24 cellular contexts compared by ENCODE assay signal in genomic region chr12:109293106-109293505, GRCh38. TPM values are rescaled to one million over a fixed set of nuclear protein-coding genes. Genes with fewer than 3 reads are reported as not detected.
DNase-seq lines count a peak whose midpoint lies in the region; ATAC-seq and TF ChIP-seq lines count a peak whose summit lies in the region.
"Had no signal": no experiment of that assay in that cellular context is flagged by ENCODE, and none has a peak within 500 bp of the region (broad histone marks: within the 10 kb centered on the region; RNA-seq: fewer than 3 reads in every experiment).

No MANE protein-coding gene starts in this region.

- H2AFZ ChIP-seq in osteoblast (ENCODE audit: low read length): no peak overlapping the region
- H2AFZ ChIP-seq: GM23338 had no signal

- H3K9me3 Mint-ChIP-seq in brain (peaks cover 0 to 3% (median 0%) of the 10 kb centered on the region in 5 experiments), Calu3 (ENCODE audit: low read depth, unreplicated experiment) (no peaks in the 10 kb centered on the region)
- H3K9me3 Mint-ChIP-seq: CD14-positive monocyte; CD4-positive, alpha-beta memory T cell; GM23338; H9; HFFc6 had no signal

- H3K27ac Mint-ChIP-seq in brain: peak overlapping the region in 3 of 5 experiments; percentile 78 to 83 (median 79)
- no peak overlapping the region for H3K27ac Mint-ChIP-seq in Calu3 (ENCODE audit: unreplicated experiment)
- H3K27ac Mint-ChIP-seq: CD14-positive monocyte; CD4-positive, alpha-beta memory T cell; GM23338; HFFc6 had no signal

- no peak overlapping the region for H3K4me2 ChIP-seq in osteoblast (ENCODE audit: insufficient read depth, low read length)
- H3K4me2 ChIP-seq: A549; BLaER1 treated with 17β-estradiol and CSF1 and Interleukin-3, amounts not matched to agents 10 nM and 100 nM had no signal

- H3K4me1 Mint-ChIP-seq in brain: peaks cover 39% of the 10 kb centered on the region
- H3K4me1 Mint-ChIP-seq in Calu3 (ENCODE audit: low read depth, unreplicated experiment): no peaks in the 10 kb centered on the region

- H3K4me3 ChIP-seq in right cardiac atrium (ENCODE audit: low read length) (no peak overlapping the region), osteoblast (ENCODE audit: insufficient read depth, low read length) (no peak overlapping the region), aorta (ENCODE audit: low read length in 2 of 2) (no peak overlapping the region)
- H3K4me3 ChIP-seq: A549; BLaER1 treated with 17β-estradiol and CSF1 and Interleukin-3, amounts not matched to agents 10 nM and 100 nM; GM23338 had no signal

- no TSS peak for BruUV-seq in Calu3 (replicated peaks; lab: Mats Ljungman, UMichigan)

- H3K27me3 Mint-ChIP-seq in brain (no peaks in the 10 kb centered on the region), Calu3 (ENCODE audit: unreplicated experiment) (peaks cover 87% of the 10 kb centered on the region)

- no peaks in the 10 kb centered on the region for H3K9me3 ChIP-seq in right cardiac atrium (ENCODE audit: control insufficient read depth, low read length)
- H3K9me3 ChIP-seq in osteoblast (ENCODE audit: low read depth, low read length): no peaks in the 10 kb centered on the region
- H3K9me3 ChIP-seq in aorta (ENCODE audit: control insufficient read depth, low read length): no peaks in the 10 kb centered on the region
- H3K9me3 ChIP-seq: A549; BE2C; BLaER1 treated with 17β-estradiol and CSF1 and Interleukin-3, amounts not matched to agents 10 nM and 100 nM had no signal

- H3K27me3 ChIP-seq in right cardiac atrium (ENCODE audit: control insufficient read depth, insufficient read depth) (no peaks in the 10 kb centered on the region), osteoblast (ENCODE audit: insufficient read depth, low read length) (no peaks in the 10 kb centered on the region), aorta (ENCODE audit: control insufficient read depth in 1 of 2, insufficient read depth in 2 of 2, low read length in 1 of 2) (no peaks in the 10 kb centered on the region)
- H3K27me3 ChIP-seq: BE2C had no signal

- H3K36me3 ChIP-seq in osteoblast (ENCODE audit: insufficient read depth, low read length): no peaks in the 10 kb centered on the region
- no peaks in the 10 kb centered on the region for H3K36me3 ChIP-seq in aorta (ENCODE audit: control insufficient read depth in 1 of 2, insufficient read depth in 2 of 2, low read length in 1 of 2)
- H3K36me3 ChIP-seq: BE2C; BLaER1 treated with 17β-estradiol and CSF1 and Interleukin-3, amounts not matched to agents 10 nM and 100 nM had no signal

- peak; percentile 3 for DNase-seq in left cardiac atrium
- no peak for DNase-seq in right cardiac atrium
- DNase-seq in osteoblast (ENCODE audit: insufficient read length, low spot score, missing footprints): peak; percentile 55
- DNase-seq in aorta: peak; percentile 21 to 45
- DNase-seq in Calu3: no peak
- no peak for DNase-seq in omental fat pad (ENCODE audit: low spot score)
- no peak for DNase-seq in RKO (ENCODE audit: low spot score)
- DNase-seq: 8988T; ACHN; AML-193; BE2C; CD4-positive, alpha-beta memory T cell; COR-L47; DMS153; DND-41; H9; HFFc6 had no signal

- CTCF ChIA-PET in Calu3 (lab: Charles Lee): interaction anchor here (0.6 to 0.7 kb wide), 2 partner anchors 23 to 31 kb away, joined by 3 read pairs; no protein-coding TSS in a partner anchor

- H3K27ac ChIP-seq in right cardiac atrium (ENCODE audit: low read length) (no peak overlapping the region), osteoblast (ENCODE audit: low read depth, low read length) (no peak overlapping the region), aorta (ENCODE audit: low read depth in 1 of 2, low read length in 2 of 2) (no peak overlapping the region)
- H3K27ac ChIP-seq: A549; BLaER1 treated with 17β-estradiol and CSF1 and Interleukin-3, amounts not matched to agents 10 nM and 100 nM had no signal

- 77% methylated on average over 3 of the region's 3 CpGs for WGBS in right cardiac atrium
- WGBS in aorta, 2 donors: 87% methylated on average over 3 of the region's 3 CpGs

- intact Hi-C loops in left cardiac atrium (cut with DNase I): no loop called here
- intact Hi-C loops in right cardiac atrium (cut with DNase I): no loop called here
- intact Hi-C loops in aorta (cut with DNase I): no loop called here
- intact Hi-C loops in Calu3 (cut with micrococcal nuclease; ENCODE audit: unreplicated experiment): no loop called here

- TF ChIP-seq CTCF in brain (conservative IDR thresholded peaks at IDR 0.05) (no peak), osteoblast (IDR thresholded peaks at IDR 0.05; ENCODE audit: extremely low read depth, low read depth, low read length) (no peak), Calu3 (IDR thresholded peaks at IDR 0.05; ENCODE audit: unreplicated experiment) (no peak), omental fat pad (IDR thresholded peaks at IDR 0.05) (no peak)

- H4K20me1 ChIP-seq in osteoblast (ENCODE audit: insufficient read depth, low read length): no peaks in the 10 kb centered on the region

- ATAC-seq in left cardiac atrium (no peak), right cardiac atrium (no peak), aorta (ENCODE audit: low FRiP score) (no peak), omental fat pad (ENCODE audit: low FRiP score) (no peak)
- ATAC-seq: HCT116 had no signal

- no peaks in the 10 kb centered on the region for H3K79me2 ChIP-seq in osteoblast (ENCODE audit: insufficient read depth, low read length)

- H3K4me1 ChIP-seq in right cardiac atrium (ENCODE audit: control insufficient read depth, insufficient read depth, low read length) (no peaks in the 10 kb centered on the region), osteoblast (ENCODE audit: insufficient read depth, low read length) (no peaks in the 10 kb centered on the region), aorta (ENCODE audit: control insufficient read depth in 1 of 2, insufficient read depth in 2 of 2, low read length in 2 of 2) (no peaks in the 10 kb centered on the region)
- H3K4me1 ChIP-seq: A549; BLaER1 treated with 17β-estradiol and CSF1 and Interleukin-3, amounts not matched to agents 10 nM and 100 nM had no signal

- H3K36me3 Mint-ChIP-seq in brain (no peaks in the 10 kb centered on the region), Calu3 (ENCODE audit: insufficient read depth, unreplicated experiment) (no peaks in the 10 kb centered on the region)
- H3K36me3 Mint-ChIP-seq: CD14-positive monocyte; CD4-positive, alpha-beta memory T cell had no signal

- peak overlapping the region in 1 of 5 experiments; percentile 39 for H3K4me3 Mint-ChIP-seq in brain
- no peak overlapping the region for H3K4me3 Mint-ChIP-seq in Calu3 (ENCODE audit: low read depth, unreplicated experiment)
- H3K4me3 Mint-ChIP-seq: CD4-positive, alpha-beta memory T cell; GM23338; H9; HFFc6 had no signal

RNA-seq across cellular contexts. Expression of gene FOXN4, which starts 16.0 kb away (rescaled TPM):
- total RNA-seq in left cardiac atrium (not detected), right cardiac atrium (not detected), osteoblast (not detected in 2 replicates), aorta (not detected), Calu3 (2022) (not detected in 2 replicates), omental fat pad (not detected)
- polyA plus RNA-seq in right cardiac atrium (not detected), brain (ENCODE audit: insufficient read depth, low read depth, low replicate concordance) (9.0 TPM), aorta (not detected)
- total RNA-seq: CD4-positive, alpha-beta memory T cell; H4; HFFc6 had no signal
- polyA plus RNA-seq: CD14-positive monocyte; CD4-positive, alpha-beta memory T cell had no signal

RNA-seq across cellular contexts. Expression of gene MYO1H, which starts 54.6 kb away (rescaled TPM):
- total RNA-seq in left cardiac atrium: 1 to 10 TPM in 1 of 2 donors, under 1 TPM in 1; 0.91 to 2.0 TPM
- total RNA-seq in right cardiac atrium: under 1 TPM; 0.31 to 0.88 (median 0.51) TPM
- 0.09 TPM for polyA plus RNA-seq in right cardiac atrium
- 0.24 TPM for polyA plus RNA-seq in brain (ENCODE audit: insufficient read depth, low read depth, low replicate concordance)
- 1.5 TPM in 1 of 2 replicates, not detected in the other for total RNA-seq in osteoblast
- not detected for total RNA-seq in aorta
- polyA plus RNA-seq in aorta: not detected
- not detected in 2 replicates for total RNA-seq in Calu3 (2022)
- total RNA-seq in omental fat pad: under 1 TPM in 1 of 4 donors, not detected in 3; 0.09 TPM
- total RNA-seq: CD4-positive, alpha-beta memory T cell; GM23338; H4; HFFc6 had no signal
- polyA plus RNA-seq: A549; CD14-positive monocyte; CD4-positive, alpha-beta memory T cell; GM23338 had no signal

Comparison
In these comparisons a context has a peak if more than half of its experiments do, and no peak if none do; other contexts are left out.
1. DNase-seq: peak in left cardiac atrium (single experiment), osteoblast (single experiment) and aorta (2 of 2); none in right cardiac atrium (0 of 3), Calu3 (single experiment), omental fat pad (single experiment) and RKO (single experiment).